In the genomic region with DNA sequence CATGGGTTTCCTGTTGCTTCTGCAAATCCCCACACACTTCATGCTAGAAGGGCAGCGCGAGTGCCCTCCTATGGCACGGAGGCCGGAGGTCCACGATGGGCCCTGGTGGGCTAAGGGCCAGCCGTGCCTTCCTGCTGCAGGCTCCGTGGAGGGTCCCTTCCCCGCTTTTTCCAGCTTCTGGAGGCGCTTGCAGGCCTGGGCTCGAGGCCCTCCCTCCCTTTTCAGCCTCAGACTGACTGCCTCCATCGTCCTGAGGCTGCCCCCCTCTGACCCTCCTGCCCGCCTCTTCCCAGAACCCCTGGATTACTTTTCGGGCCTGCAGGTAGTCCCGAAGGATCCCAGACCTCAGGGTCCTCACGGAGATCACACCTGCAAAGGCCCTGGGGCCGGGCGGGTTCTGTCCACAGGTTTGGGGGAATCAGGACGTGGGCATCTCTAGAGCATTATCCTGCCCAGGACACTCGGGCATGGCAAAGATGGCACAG, we compare ENCODE assay signal across 19 cellular contexts. TPM values are rescaled to one million over a fixed set of nuclear protein-coding genes. Genes with fewer than 3 reads are reported as not detected.
"Had no signal": no experiment of that assay in that cellular context is flagged by ENCODE, and none has a peak within 500 bp of the region (broad histone marks: within the 10 kb centered on the region; RNA-seq: fewer than 3 reads in every experiment).

No MANE protein-coding gene starts in this region.

- H3K27ac Mint-ChIP-seq: activated CD4-positive, alpha-beta T cell treated with anti-CD3 and anti-CD28 coated beads, Interleukin-2, amount 10 ng/mL, durations not matched to agents 24 days and 14 days; immature natural killer cell; T-helper 17 cell had no signal

- ATAC-seq: left cardiac atrium; mucosa of descending colon; naive thymus-derived CD4-positive, alpha-beta T cell; right cardiac atrium; stimulated activated naive CD8-positive, alpha-beta T cell treated with anti-CD3 and anti-CD28 coated beads, Interleukin-15, Interleukin-2, amounts not matched to agents 100 U/mL and 50 U/mL, for 24 hours; T-helper 17 cell had no signal

- H3K27me3 ChIP-seq: SJCRH30 had no signal

- H3K36me3 Mint-ChIP-seq: immature natural killer cell; naive thymus-derived CD4-positive, alpha-beta T cell had no signal

- H3K27ac ChIP-seq: prostate gland, SJCRH30 had no signal

- DNase-seq: activated CD4-positive, alpha-beta T cell treated with anti-CD3 and anti-CD28 coated beads, Interleukin-2, amount 10 ng/mL, durations not matched to agents 24 days and 14 days; immature natural killer cell; left cardiac atrium; SJCRH30; small intestine; stimulated activated naive CD8-positive, alpha-beta T cell treated with anti-CD3 and anti-CD28 coated beads, Interleukin-15, Interleukin-2, amounts not matched to agents 100 U/mL and 50 U/mL, for 24 hours had no signal

- H3K4me3 ChIP-seq: mucosa of descending colon, prostate gland, SJCRH30 had no signal

- H3K9me3 Mint-ChIP-seq: immature natural killer cell had no signal

- H3K4me1 ChIP-seq: prostate gland, SJCRH30 had no signal

- H3K9me3 ChIP-seq: mucosa of descending colon, prostate gland, SJCRH30 had no signal

- H3K4me3 Mint-ChIP-seq: activated CD4-positive, alpha-beta T cell treated with anti-CD3 and anti-CD28 coated beads, Interleukin-2, amount 10 ng/mL, durations not matched to agents 24 days and 14 days; immature natural killer cell; naive thymus-derived CD4-positive, alpha-beta T cell; T-helper 17 cell had no signal

- H3K27me3 Mint-ChIP-seq: T-helper 17 cell had no signal

- H3K36me3 ChIP-seq: prostate gland, SJCRH30, WERI-Rb-1 had no signal

RNA-seq across cellular contexts. Expression of gene TERT, which starts 3.2 kb away (rescaled TPM):
- total RNA-seq: bronchial epithelial cell, chondrocyte, dermis microvascular lymphatic vessel endothelial cell, epithelial cell of proximal tubule, frontal cortex, left cardiac atrium, right cardiac atrium, SJCRH30, temporal lobe, ureter had no signal
- polyA plus RNA-seq: immature natural killer cell, right cardiac atrium had no signal
